10 cellular contexts compared by ENCODE assay signal in the genomic region with DNA sequence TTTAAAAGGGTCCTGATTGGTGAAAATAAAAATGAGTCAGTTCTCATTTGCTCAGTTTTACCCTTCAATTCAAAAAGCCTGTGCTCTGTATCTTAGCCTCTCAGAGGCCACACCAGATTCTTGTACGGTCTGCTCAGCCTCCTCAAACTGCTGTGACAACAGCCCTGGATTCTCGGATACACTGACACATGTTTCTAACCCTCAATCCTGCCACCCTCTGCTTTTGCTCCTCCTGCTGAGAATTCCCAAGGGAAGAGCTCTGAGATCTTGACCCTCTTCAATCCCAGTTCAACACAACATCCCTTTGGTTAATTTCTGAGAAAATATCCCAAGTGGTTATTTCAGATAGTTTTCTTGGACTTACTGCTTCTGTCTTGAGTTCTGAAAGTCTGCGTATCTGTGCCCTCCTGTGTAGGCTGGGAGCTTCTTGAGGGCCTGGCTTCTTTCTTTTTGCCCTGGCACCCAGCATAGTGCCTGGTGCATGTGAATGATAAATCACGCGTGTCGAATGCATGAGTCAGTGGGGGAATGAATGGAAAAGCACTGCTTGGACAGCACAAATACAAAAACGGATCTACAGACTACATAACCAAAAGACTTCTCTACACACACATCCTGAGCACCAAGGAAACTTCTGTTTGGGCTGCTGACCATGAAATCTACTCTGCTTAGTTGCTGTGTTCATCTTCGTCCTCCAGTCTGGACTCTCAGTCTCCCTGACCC. TPM values are rescaled to one million over a fixed set of nuclear protein-coding genes. Genes with fewer than 3 reads are reported as not detected.
DNase-seq lines count a peak whose midpoint lies in the region; ATAC-seq and TF ChIP-seq lines count a peak whose summit lies in the region.
"Had no signal": no experiment of that assay in that cellular context is flagged by ENCODE, and none has a peak within 500 bp of the region (broad histone marks: within the 10 kb centered on the region; RNA-seq: fewer than 3 reads in every experiment).

No MANE protein-coding gene starts in this region.

- WGBS in thyroid gland, 2 donors = 71 to 74% methylated on average over 8 of the region's 8 CpGs

- peak overlapping the region; percentile 86 for H3K27ac ChIP-seq in caudate nucleus (ENCODE audit: low read depth, low read length)
- H3K27ac ChIP-seq in thyroid gland = peak overlapping the region in 2 of 3 donors; percentile 10 to 46

- H3K4me3 ChIP-seq in mucosa of descending colon (no peak overlapping the region), thyroid gland (replicated peaks in 1 of 3) (no peak overlapping the region)

- H3K9me3 ChIP-seq in mucosa of descending colon (no peaks in the 10 kb centered on the region), thyroid gland (no peaks in the 10 kb centered on the region)

- intact Hi-C loops in mucosa of descending colon (cut with DNase I, micrococcal nuclease) (no loop called here), thyroid gland (cut with DNase I) (no loop called here)

- no peaks in the 10 kb centered on the region for H3K27me3 ChIP-seq in thyroid gland

- TF ChIP-seq POLR2A in thyroid gland (IDR thresholded peaks at IDR 0.05) = no peak

- TF ChIP-seq CTCF in mucosa of descending colon (IDR thresholded peaks at IDR 0.05) (no peak), thyroid gland (IDR thresholded peaks at IDR 0.05) (no peak)

- H3K4me1 ChIP-seq in mucosa of descending colon (ENCODE audit: low read depth) (no peaks in the 10 kb centered on the region), thyroid gland (peaks cover 0 to 14% of the 10 kb centered on the region in 2 donors)

- peak; percentile 64 for DNase-seq in NCI-H82 treated with DMSO at 0.1 percent for 48 hours (lab: John Stamatoyannopoulos, UW; ENCODE audit: unreplicated experiment)
- DNase-seq in caudate nucleus (lab: John Stamatoyannopoulos, UW) = no peak
- DNase-seq in mucosa of descending colon = peak in 1 of 3 donors; percentile 16
- DNase-seq in thyroid gland = no peak
- DNase-seq in NCI-H526 treated with DMSO at 0.1 percent for 48 hours (lab: John Stamatoyannopoulos, UW) = no peak
- no peak for DNase-seq in NCI-H748 treated with DMSO at 0.1 percent for 48 hours (lab: John Stamatoyannopoulos, UW)
- DNase-seq: activated CD8-positive, alpha-beta memory T cell treated with anti-CD3 and anti-CD28 coated beads, Interleukin-2, amount 10 ng/mL, durations not matched to agents 7 days and 5 days; DMS53; KBM-7 had no signal

- H3K36me3 ChIP-seq in mucosa of descending colon (ENCODE audit: low read depth) (no peaks in the 10 kb centered on the region), thyroid gland (no peaks in the 10 kb centered on the region)

- ATAC-seq in mucosa of descending colon = peak; percentile 16
- ATAC-seq in HG02610 (IDR thresholded peaks at IDR 0.05; ENCODE audit: unreplicated experiment) = no peak
- ATAC-seq: activated CD8-positive, alpha-beta memory T cell treated with anti-CD3 and anti-CD28 coated beads, Interleukin-2, amount 10 ng/mL, durations not matched to agents 7 days and 5 days had no signal

RNA-seq across cellular contexts. Expression of gene IRF2BP2, which starts 24.5 kb away (rescaled TPM):
- total RNA-seq in mucosa of descending colon = 100 to 1,000 TPM; 134 to 180 (median 156) TPM
- 100 to 1,000 TPM; 106 to 125 (median 115) TPM for total RNA-seq in thyroid gland
